ENCODE assay signal across 29 cellular contexts in genomic region chr1:30386145-30386926, GRCh38.
"Had no signal": no experiment of that assay in that cellular context is flagged by ENCODE, and none has a peak within 500 bp of the region (broad histone marks: within the 10 kb centered on the region; RNA-seq: fewer than 3 reads in every experiment).

No MANE protein-coding gene starts in this region.

- H3K27ac ChIP-seq: colonic mucosa, dorsolateral prefrontal cortex, esophagus muscularis mucosa, lower lobe of right lung, ovary, psoas muscle, right atrium auricular region, testis, vagina had no signal

- ATAC-seq: activated naive CD4-positive, alpha-beta T cell treated with anti-CD3 and anti-CD28 coated beads, Interleukin-2, amount 50 U/mL, for 72 hours; activated T-cell treated with anti-CD3 and anti-CD28 coated beads, Interleukin-2, amount 50 U/mL, for 72 hours; effector memory CD8-positive, alpha-beta T cell; left cardiac atrium; lower lobe of right lung; naive thymus-derived CD4-positive, alpha-beta T cell; psoas muscle; stimulated activated memory B cell treated with anti-CD40 and anti-IgM and Interleukin-4, amounts not matched to agents 10 μg/mL and 1 μg/mL and 100 μg/mL, for 72 hours had no signal

- H3K4me3 Mint-ChIP-seq: activated T-cell treated with anti-CD3 and anti-CD28 coated beads, Interleukin-2, amount 50 U/mL, for 72 hours; central memory CD8-positive, alpha-beta T cell; effector memory CD8-positive, alpha-beta T cell; naive thymus-derived CD4-positive, alpha-beta T cell; stimulated activated memory B cell treated with anti-CD40 and anti-IgM and Interleukin-4, amounts not matched to agents 10 μg/mL and 1 μg/mL and 100 μg/mL, for 72 hours; T-helper 1 cell treated with Interleukin-12 subunit alpha and Interleukin-12 subunit beta and Interleukin-4 antibody, amounts not matched to agents 30 μg/mL and 1 μg/mL, for 36 hours had no signal

- DNase-seq: activated CD4-positive, alpha-beta T cell treated with anti-CD3 and anti-CD28 coated beads for 4 hours; activated CD4-positive, alpha-beta T cell treated with anti-CD3 and anti-CD28 coated beads, Interleukin-2, amount 50 U/mL, for 48 hours; activated CD4-positive, CD25-positive, alpha-beta regulatory T cell; activated CD8-positive, alpha-beta memory T cell treated with anti-CD3 and anti-CD28 coated beads, Interleukin-2, amount 50 U/mL, for 48 hours; activated gamma-delta T cell; activated T-cell treated with anti-CD3 and anti-CD28 coated beads, Interleukin-2, amount 50 U/mL, for 72 hours; colonic mucosa; effector memory CD8-positive, alpha-beta T cell; hypothalamus; left cardiac atrium; lower lobe of right lung; naive thymus-derived CD4-positive, alpha-beta T cell; psoas muscle; small intestine; stimulated activated CD4-positive, alpha-beta T cell treated with anti-CD3 and anti-CD28 coated beads, Interleukin-15, amount 100 ng/mL, for 24 hours; T1000; testis; trophoblast cell had no signal

- H3K36me3 Mint-ChIP-seq: activated naive CD4-positive, alpha-beta T cell treated with anti-CD3 and anti-CD28 coated beads, Interleukin-2, amount 50 U/mL, for 72 hours; naive thymus-derived CD4-positive, alpha-beta T cell; stimulated activated memory B cell treated with anti-CD40 and anti-IgM and Interleukin-4, amounts not matched to agents 10 μg/mL and 1 μg/mL and 100 μg/mL, for 72 hours had no signal

- H3K36me3 ChIP-seq: colonic mucosa, esophagus muscularis mucosa, lower lobe of right lung, ovary, right atrium auricular region, vagina had no signal

- H3K27me3 ChIP-seq: colonic mucosa, ovary, right atrium auricular region, testis had no signal

- H3K4me3 ChIP-seq: colonic mucosa, dorsolateral prefrontal cortex, esophagus muscularis mucosa, lower lobe of right lung, ovary, psoas muscle, right atrium auricular region, testis, vagina had no signal

- H3K9me3 ChIP-seq: colonic mucosa, esophagus muscularis mucosa, lower lobe of right lung, ovary, psoas muscle, right atrium auricular region, testis, vagina had no signal

- H3K27ac Mint-ChIP-seq: activated naive CD4-positive, alpha-beta T cell treated with anti-CD3 and anti-CD28 coated beads, Interleukin-2, amount 50 U/mL, for 72 hours; activated T-cell treated with anti-CD3 and anti-CD28 coated beads, Interleukin-2, amount 50 U/mL, for 72 hours; effector memory CD8-positive, alpha-beta T cell; naive thymus-derived CD4-positive, alpha-beta T cell; stimulated activated memory B cell treated with anti-CD40 and anti-IgM and Interleukin-4, amounts not matched to agents 10 μg/mL and 1 μg/mL and 100 μg/mL, for 72 hours; T-helper 1 cell treated with Interleukin-12 subunit alpha and Interleukin-12 subunit beta and Interleukin-4 antibody, amounts not matched to agents 30 μg/mL and 1 μg/mL, for 36 hours had no signal

- FAIRE-seq: astrocyte, frontal cortex, small intestine had no signal

- H3K9me3 Mint-ChIP-seq: activated naive CD4-positive, alpha-beta T cell treated with anti-CD3 and anti-CD28 coated beads, Interleukin-2, amount 50 U/mL, for 72 hours; central memory CD8-positive, alpha-beta T cell; effector memory CD8-positive, alpha-beta T cell; naive thymus-derived CD4-positive, alpha-beta T cell; stimulated activated memory B cell treated with anti-CD40 and anti-IgM and Interleukin-4, amounts not matched to agents 10 μg/mL and 1 μg/mL and 100 μg/mL, for 72 hours; T-helper 1 cell treated with Interleukin-12 subunit alpha and Interleukin-12 subunit beta and Interleukin-4 antibody, amounts not matched to agents 30 μg/mL and 1 μg/mL, for 36 hours had no signal

- H3K4me1 Mint-ChIP-seq: central memory CD8-positive, alpha-beta T cell; stimulated activated memory B cell treated with anti-CD40 and anti-IgM and Interleukin-4, amounts not matched to agents 10 μg/mL and 1 μg/mL and 100 μg/mL, for 72 hours had no signal

- H3K4me1 ChIP-seq: colonic mucosa, esophagus muscularis mucosa, lower lobe of right lung, psoas muscle, right atrium auricular region, testis, vagina had no signal
